ENCODE assay signal across 15 cellular contexts in genomic region chr2:101985793-101986164, GRCh38. TPM values are rescaled to one million over a fixed set of nuclear protein-coding genes. Genes with fewer than 3 reads are reported as not detected.
A peak's percentile ranks its signal among the peaks of the same experiment; 100 is the strongest.
DNase-seq lines count a peak whose midpoint lies in the region; ATAC-seq and TF ChIP-seq lines count a peak whose summit lies in the region.
"Had no signal": no experiment of that assay in that cellular context is flagged by ENCODE, and none has a peak within 500 bp of the region (broad histone marks: within the 10 kb centered on the region; RNA-seq: fewer than 3 reads in every experiment).

No MANE protein-coding gene starts in this region.

- no peaks in the 10 kb centered on the region for H3K36me3 Mint-ChIP-seq in activated naive CD8-positive, alpha-beta T cell treated with anti-CD3 and anti-CD28 coated beads, Interleukin-2, amount 50 U/mL, for 24 hours (ENCODE audit: low read depth)
- no peaks in the 10 kb centered on the region for H3K36me3 Mint-ChIP-seq in stimulated activated effector memory CD8-positive, alpha-beta T cell treated with anti-CD3 and anti-CD28 coated beads, Interleukin-12 subunit alpha, Interleukin-12 subunit beta, amount 100 ng/mL, for 72 hours

- DNase-seq in LoVo (ENCODE audit: low spot score) (peak; percentile 21), left colon (peak in 1 of 2 donors; percentile 65), caudate nucleus (lab: John Stamatoyannopoulos, UW) (no peak), GM10266 (ENCODE audit: extremely low spot score) (no peak), NCI-H2227 treated with DMSO at 0.1 percent for 48 hours (lab: John Stamatoyannopoulos, UW) (no peak)
- DNase-seq in activated naive CD8-positive, alpha-beta T cell treated with anti-CD3 and anti-CD28 coated beads, Interleukin-2, amount 50 U/mL, for 24 hours = no peak
- no peak for DNase-seq in stimulated activated effector memory CD8-positive, alpha-beta T cell treated with anti-CD3 and anti-CD28 coated beads, Interleukin-12 subunit alpha, Interleukin-12 subunit beta, amount 100 ng/mL, for 72 hours (ENCODE audit: low spot score in 2 of 2)
- DNase-seq: BE2C; CD8-positive, alpha-beta memory T cell; EL; MM.1S; NCI-H187 treated with DMSO at 0.1 percent for 48 hours; NCI-H82; SIG-M5 had no signal

- H3K4me1 Mint-ChIP-seq in activated naive CD8-positive, alpha-beta T cell treated with anti-CD3 and anti-CD28 coated beads, Interleukin-2, amount 50 U/mL, for 24 hours = peaks cover 29% of the 10 kb centered on the region
- peaks cover 30% of the 10 kb centered on the region for H3K4me1 Mint-ChIP-seq in stimulated activated effector memory CD8-positive, alpha-beta T cell treated with anti-CD3 and anti-CD28 coated beads, Interleukin-12 subunit alpha, Interleukin-12 subunit beta, amount 100 ng/mL, for 72 hours

- peak overlapping the region; percentile 14 for H3K27ac Mint-ChIP-seq in activated naive CD8-positive, alpha-beta T cell treated with anti-CD3 and anti-CD28 coated beads, Interleukin-2, amount 50 U/mL, for 24 hours
- peak overlapping the region; percentile 17 for H3K27ac Mint-ChIP-seq in stimulated activated effector memory CD8-positive, alpha-beta T cell treated with anti-CD3 and anti-CD28 coated beads, Interleukin-12 subunit alpha, Interleukin-12 subunit beta, amount 100 ng/mL, for 72 hours

- TF ChIP-seq CTCF in GM10266 (IDR thresholded peaks at IDR 0.05; ENCODE audit: control insufficient read depth, insufficient read depth, low read depth, missing control alignments) = no peak

- H3K27me3 Mint-ChIP-seq in activated naive CD8-positive, alpha-beta T cell treated with anti-CD3 and anti-CD28 coated beads, Interleukin-2, amount 50 U/mL, for 24 hours = no peaks in the 10 kb centered on the region

- intact Hi-C loops in left colon (cut with DNase I, micrococcal nuclease) = no loop called here

- ATAC-seq in activated naive CD8-positive, alpha-beta T cell treated with anti-CD3 and anti-CD28 coated beads, Interleukin-2, amount 50 U/mL, for 24 hours = no peak
- ATAC-seq in left colon = peak; percentile 40
- no peak for ATAC-seq in stimulated activated effector memory CD8-positive, alpha-beta T cell treated with anti-CD3 and anti-CD28 coated beads, Interleukin-12 subunit alpha, Interleukin-12 subunit beta, amount 100 ng/mL, for 72 hours

- H3K9me3 Mint-ChIP-seq in activated naive CD8-positive, alpha-beta T cell treated with anti-CD3 and anti-CD28 coated beads, Interleukin-2, amount 50 U/mL, for 24 hours = no peaks in the 10 kb centered on the region
- no peaks in the 10 kb centered on the region for H3K9me3 Mint-ChIP-seq in stimulated activated effector memory CD8-positive, alpha-beta T cell treated with anti-CD3 and anti-CD28 coated beads, Interleukin-12 subunit alpha, Interleukin-12 subunit beta, amount 100 ng/mL, for 72 hours
- H3K9me3 Mint-ChIP-seq: CD8-positive, alpha-beta memory T cell had no signal

- H3K4me3 Mint-ChIP-seq in activated naive CD8-positive, alpha-beta T cell treated with anti-CD3 and anti-CD28 coated beads, Interleukin-2, amount 50 U/mL, for 24 hours = no peak overlapping the region
- H3K4me3 Mint-ChIP-seq in stimulated activated effector memory CD8-positive, alpha-beta T cell treated with anti-CD3 and anti-CD28 coated beads, Interleukin-12 subunit alpha, Interleukin-12 subunit beta, amount 100 ng/mL, for 72 hours = no peak overlapping the region

- H3K27ac ChIP-seq in caudate nucleus (ENCODE audit: low read depth, low read length) = no peak overlapping the region
- H3K27ac ChIP-seq: KMS-11 had no signal

RNA-seq across cellular contexts. Expression of gene IL1R2, which starts 6.0 kb away (rescaled TPM):
- total RNA-seq in left colon = 10 to 100 TPM; 77.7 to 81.1 TPM
